8 cellular contexts compared by ENCODE assay signal in genomic region chr10:87659571-87660483, GRCh38. TPM values are rescaled to one million over a fixed set of nuclear protein-coding genes. Genes with fewer than 3 reads are reported as not detected.
DNase-seq lines count a peak whose midpoint lies in the region; ATAC-seq and TF ChIP-seq lines count a peak whose summit lies in the region.

Gene PAPSS2 (plus strand): TSS chr10:87659878. CDS start chr10:87659982, 104 bp downstream.

- H3K36me3 ChIP-seq in OCI-LY1 (ENCODE audit: insufficient read depth, low read length) = no peaks in the 10 kb centered on the region
- no peaks in the 10 kb centered on the region for H3K36me3 ChIP-seq in adipocyte (ENCODE audit: control insufficient read depth, insufficient read depth, low read length, severe bottlenecking)
- no peaks in the 10 kb centered on the region for H3K36me3 ChIP-seq in heart right ventricle
- no peaks in the 10 kb centered on the region for H3K36me3 ChIP-seq in Karpas-422 (ENCODE audit: insufficient read depth, low read length)

- ATAC-seq in GM18498 (IDR thresholded peaks at IDR 0.05; ENCODE audit: unreplicated experiment) (peak; percentile 46), heart right ventricle (peak; percentile 73 to 91 (median 87)), GM18907 (IDR thresholded peaks at IDR 0.05; ENCODE audit: unreplicated experiment) (no peak)

- intact Hi-C loops in heart right ventricle (cut with DNase I) (loop anchor here in 6 of 10 donors (1.0 to 10.0 kb wide), 9 partner anchors 57 to 265 kb away; no protein-coding TSS in a partner anchor), posterior cingulate gyrus (cut with DNase I) (loop anchor here (10.0 kb wide), 1 partner anchor 125 kb away; no protein-coding TSS in a partner anchor)

- H2AFZ ChIP-seq in OCI-LY1 (ENCODE audit: low read length) (peak within 1 kb of the TSS; percentile 50; the same call in 1 of the 2 replicates), Karpas-422 (ENCODE audit: low read length) (no peak within 1 kb of the TSS)

- no peaks in the 10 kb centered on the region for H3F3A ChIP-seq in OCI-LY1 (ENCODE audit: insufficient read depth, low read length)

- H3K4me2 ChIP-seq in OCI-LY1 (ENCODE audit: low read length) (peak within 1 kb of the TSS; percentile 77), Karpas-422 (ENCODE audit: low read depth, low read length, poor library complexity, severe bottlenecking) (no peak within 1 kb of the TSS)

- H3K9ac ChIP-seq in OCI-LY1 (ENCODE audit: low read length) (peak within 1 kb of the TSS; percentile 30; the same call in 1 of the 2 replicates), adipocyte (ENCODE audit: low read length) (peak within 1 kb of the TSS; percentile 97), Karpas-422 (ENCODE audit: low read length) (no peak within 1 kb of the TSS)

- H3K4me1 ChIP-seq in OCI-LY1 (ENCODE audit: insufficient read depth, low read length, severe bottlenecking) = peaks cover 9% of the 10 kb centered on the region
- H3K4me1 ChIP-seq in adipocyte (ENCODE audit: control insufficient read depth, insufficient read depth, low read length) = peaks cover 23% of the 10 kb centered on the region
- peaks cover 0 to 36% (median 18%) of the 10 kb centered on the region in 9 donors for H3K4me1 ChIP-seq in heart right ventricle
- no peaks in the 10 kb centered on the region for H3K4me1 ChIP-seq in Karpas-422 (ENCODE audit: low read length)

- H3K27ac ChIP-seq in OCI-LY1 (ENCODE audit: low read depth, low read length, poor library complexity, severe bottlenecking) (no peak within 1 kb of the TSS), heart right ventricle (peak within 1 kb of the TSS; percentile 31 to 89 (median 82)), Karpas-422 (ENCODE audit: low read length) (no peak within 1 kb of the TSS)

- H4K20me1 ChIP-seq in OCI-LY1 (ENCODE audit: insufficient read depth, low read length) (no peaks in the 10 kb centered on the region), Karpas-422 (ENCODE audit: insufficient read depth, low read depth, low read length) (no peaks in the 10 kb centered on the region)

- POLR2A ChIA-PET in AG04449 (lab: Yijun Ruan, JAX) = interaction anchor here (0.7 to 1.0 kb wide), 3 partner anchors 16 to 202 kb away, joined by 3 to 7 read pairs (median 4); no protein-coding TSS in a partner anchor

- no peaks in the 10 kb centered on the region for H3K9me2 ChIP-seq in OCI-LY1 (ENCODE audit: low read depth, low read length)
- H3K9me2 ChIP-seq in Karpas-422 (replicated peaks; ENCODE audit: insufficient read depth, low read length) = no peaks in the 10 kb centered on the region

- no peaks in the 10 kb centered on the region for H3K9me3 ChIP-seq in OCI-LY1 (ENCODE audit: low read length)
- H3K9me3 ChIP-seq in adipocyte (ENCODE audit: control insufficient read depth, low read length) = no peaks in the 10 kb centered on the region
- peaks cover 0 to under 1% (median 0%) of the 10 kb centered on the region in 11 donors for H3K9me3 ChIP-seq in heart right ventricle
- no peaks in the 10 kb centered on the region for H3K9me3 ChIP-seq in Karpas-422 (ENCODE audit: low read length)

- H3K27me3 ChIP-seq in OCI-LY1 (ENCODE audit: insufficient read depth, low read length) (no peaks in the 10 kb centered on the region), adipocyte (replicated peaks; ENCODE audit: control insufficient read depth, insufficient read depth, low read length) (no peaks in the 10 kb centered on the region), heart right ventricle (peaks cover 0 to 9% (median 0%) of the 10 kb centered on the region in 7 donors), Karpas-422 (ENCODE audit: low read length) (no peaks in the 10 kb centered on the region)

- 1% methylated on average over 71 to 82 of the region's 82 CpGs for WGBS in heart right ventricle, 2 donors

- no peaks in the 10 kb centered on the region for H3K79me2 ChIP-seq in OCI-LY1 (ENCODE audit: insufficient read depth, low read length)
- H3K79me2 ChIP-seq in Karpas-422 (ENCODE audit: low read length) = no peaks in the 10 kb centered on the region

- DNase-seq in AG04449 (ENCODE audit: low read depth, low spot score) (no peak), adipocyte (ENCODE audit: low read depth) (peak; percentile 82), heart right ventricle (peak; percentile 66 to 75), posterior cingulate gyrus (peak in 9 of 10 donors; percentile 16 to 89 (median 33)), Karpas-422 (no peak)

- CTCF ChIA-PET in AG04449 (lab: Yijun Ruan, JAX) = interaction anchor here (0.9 to 6.6 kb wide), 9 partner anchors 10 to 127 kb away, joined by 3 to 64 read pairs (median 3); no protein-coding TSS in a partner anchor

- H3K4me3 ChIP-seq in AG04449 (ENCODE audit: low read depth, low read length) (peak within 1 kb of the TSS; percentile 78), OCI-LY1 (ENCODE audit: low read depth, low read length, poor library complexity, severe bottlenecking) (peak within 1 kb of the TSS; percentile 60), adipocyte (ENCODE audit: low read length) (peak within 1 kb of the TSS; percentile 98), heart right ventricle (peak within 1 kb of the TSS; percentile 53 to 87 (median 78)), Karpas-422 (ENCODE audit: low read length) (no peak within 1 kb of the TSS)

- TF ChIP-seq CTCF in AG04449 (IDR thresholded peaks at IDR 0.05; ENCODE audit: insufficient read depth, low read length, missing control alignments) (peak; percentile 23), OCI-LY1 (IDR thresholded peaks at IDR 0.05; ENCODE audit: low read length) (no peak), heart right ventricle (IDR thresholded peaks at IDR 0.05) (peak in 3 of 9 donors; percentile 21)

RNA-seq across cellular contexts. Expression of gene PAPSS2, which starts in this region (rescaled TPM):
- total RNA-seq in heart right ventricle = 10 to 100 TPM in 2 of 10 donors, 1 to 10 TPM in 8; 3.3 to 10.9 (median 7.5) TPM
- polyA plus RNA-seq in heart right ventricle = 1 to 10 TPM; 3.7 to 5.5 TPM
- total RNA-seq in Karpas-422 (2014; rRNA removed; shearing (Covaris generic); ENCODE audit: low replicate concordance) = not detected in 2 replicates

Comparison
In these comparisons a context has a peak if more than half of its experiments do, and no peak if none do; other contexts are left out.
1. DNase-seq: peak in adipocyte (single experiment), heart right ventricle (2 of 2) and posterior cingulate gyrus (9 of 10); none in AG04449 (single experiment) and Karpas-422 (single experiment).
2. H3K27ac ChIP-seq: peak in heart right ventricle (10 of 10); none in OCI-LY1 (single experiment) and Karpas-422 (single experiment).